In the genomic region with DNA sequence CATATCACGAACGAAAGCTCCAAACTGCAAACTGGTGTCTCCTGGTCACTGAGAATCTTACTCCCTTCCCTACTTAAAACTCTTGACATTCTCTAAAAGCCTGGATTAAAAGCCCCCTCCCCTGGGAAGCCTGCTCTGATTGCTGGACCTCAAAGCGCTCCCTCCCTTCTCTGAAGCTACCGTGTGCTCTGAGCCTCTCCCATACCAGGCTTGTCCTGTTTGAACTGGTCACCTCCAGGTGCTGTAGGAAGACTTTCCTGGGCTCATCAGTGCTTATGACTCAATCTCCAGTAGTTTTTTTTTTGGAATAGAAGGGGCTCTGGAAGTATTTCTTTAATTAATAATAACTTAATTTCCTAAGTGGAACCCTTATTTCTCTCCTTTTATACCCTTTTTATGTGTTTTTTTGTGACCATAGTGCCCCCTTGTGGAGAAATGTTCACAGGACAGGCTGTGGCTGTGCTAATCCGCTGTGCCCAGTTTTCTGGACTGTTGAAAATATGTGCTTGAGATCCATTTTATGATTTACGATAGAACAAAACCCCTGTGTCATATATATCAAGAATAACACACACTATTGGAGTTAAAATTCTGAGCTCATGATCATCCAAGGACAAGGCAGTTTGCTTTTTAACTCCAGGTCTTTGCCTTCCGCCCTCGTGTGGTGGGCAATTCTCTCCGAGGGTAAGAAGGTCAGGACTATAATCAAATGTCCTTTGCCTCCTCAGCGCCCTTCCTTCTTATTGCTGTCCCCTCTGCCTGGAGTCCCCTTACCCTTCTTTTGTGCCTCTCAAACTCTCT, we compare ENCODE assay signal across 8 cellular contexts. TPM values are rescaled to one million over a fixed set of nuclear protein-coding genes. Genes with fewer than 3 reads are reported as not detected.
DNase-seq lines count a peak whose midpoint lies in the region; ATAC-seq, FAIRE-seq and TF ChIP-seq lines count a peak whose summit lies in the region.

No MANE protein-coding gene starts in this region.

- no peak overlapping the region for H3K27ac Mint-ChIP-seq in activated B cell treated with CpG ODN at 0.5 μM for 24 hours

- ATAC-seq in GM18868 (IDR thresholded peaks at IDR 0.05; ENCODE audit: unreplicated experiment) = peak; percentile 59
- ATAC-seq in activated B cell treated with CpG ODN at 0.5 μM for 24 hours (ENCODE audit: low read depth) = peak; percentile 40
- peak in 6 of 8 donors; percentile 55 to 77 (median 58) for ATAC-seq in heart right ventricle
- peak; percentile 48 to 65 for ATAC-seq in gastrocnemius medialis

- TF ChIP-seq POLR2A in gastrocnemius medialis (IDR thresholded peaks at IDR 0.05) (no peak), GM12891 (IDR thresholded peaks at IDR 0.05; ENCODE audit: low read depth, low read length) (no peak)

- H3K4me3 ChIP-seq in heart right ventricle (no peak overlapping the region), gastrocnemius medialis (no peak overlapping the region)

- in situ Hi-C loops in gastrocnemius medialis (cut with MboI; ENCODE audit: low sequenced_read_pairs in 4 of 4) = loop anchor here in 1 of 4 donors (10.0 to 25.0 kb wide), 2 partner anchors 401 to 634 kb away; no protein-coding TSS in a partner anchor

- TF ChIP-seq CTCF in activated B cell treated with CpG ODN at 0.5 μM for 24 hours (IDR thresholded peaks at IDR 0.05) (no peak), heart right ventricle (IDR thresholded peaks at IDR 0.05) (peak; percentile 69 to 92 (median 83)), gastrocnemius medialis (IDR thresholded peaks at IDR 0.05 in 4 of 5, conservative IDR thresholded peaks at IDR 0.05 in 1 of 5) (peak; percentile 42 to 76 (median 71))

- POLR2A ChIA-PET in activated B cell treated with CpG ODN at 0.5 μM for 24 hours (lab: Charles Lee) = no interaction called here

- H3K4me1 ChIP-seq in heart right ventricle (peaks cover 0 to 3% (median 0%) of the 10 kb centered on the region in 9 donors), gastrocnemius medialis (no peaks in the 10 kb centered on the region)

- H3K9me3 ChIP-seq in heart right ventricle (no peaks in the 10 kb centered on the region), gastrocnemius medialis (no peaks in the 10 kb centered on the region)

- FAIRE-seq in GM12891 (lab: Jason Lieb, UNC) = no peak

- H3K27ac ChIP-seq in heart right ventricle (no peak overlapping the region), gastrocnemius medialis (no peak overlapping the region)

- H3K4me1 Mint-ChIP-seq in activated B cell treated with CpG ODN at 0.5 μM for 24 hours = no peaks in the 10 kb centered on the region

- intact Hi-C loops in activated B cell treated with CpG ODN at 0.5 μM for 24 hours (cut with micrococcal nuclease) = loop anchor here (1.0 kb wide), 1 partner anchor 507 kb away; no protein-coding TSS in a partner anchor
- intact Hi-C loops in heart right ventricle (cut with DNase I) = loop anchor here in 1 of 10 donors (10.0 kb wide), 1 partner anchor 401 kb away; no protein-coding TSS in a partner anchor
- intact Hi-C loops in gastrocnemius medialis (cut with DNase I; ENCODE audit: low total_unique reads) = no loop called here

- no peaks in the 10 kb centered on the region for H3K27me3 Mint-ChIP-seq in activated B cell treated with CpG ODN at 0.5 μM for 24 hours

- WGBS in heart right ventricle, 2 donors = 70 to 77% methylated on average over 10 of the region's 10 CpGs

- H3K27me3 ChIP-seq in heart right ventricle (no peaks in the 10 kb centered on the region), gastrocnemius medialis (no peaks in the 10 kb centered on the region)

- H3K36me3 Mint-ChIP-seq in activated B cell treated with CpG ODN at 0.5 μM for 24 hours (ENCODE audit: low read depth) = no peaks in the 10 kb centered on the region

- H3K4me3 Mint-ChIP-seq in activated B cell treated with CpG ODN at 0.5 μM for 24 hours = no peak overlapping the region

- CTCF ChIA-PET in activated B cell treated with CpG ODN at 0.5 μM for 24 hours (lab: Charles Lee) = interaction anchor here (1.1 to 1.3 kb wide), 2 partner anchors 27 to 34 kb away, joined by 3 read pairs; no protein-coding TSS in a partner anchor

- DNase-seq in CD1c-positive myeloid dendritic cell (ENCODE audit: extremely low spot score) = peak; percentile 37
- DNase-seq in LoVo (ENCODE audit: low spot score) = peak; percentile 32
- DNase-seq in activated B cell treated with CpG ODN at 0.5 μM for 24 hours = no peak
- DNase-seq in heart right ventricle = peak in 1 of 2 donors; percentile 38
- DNase-seq in gastrocnemius medialis = no peak
- no peak for DNase-seq in GM12891 (ENCODE audit: insufficient read length, low spot score)
- DNase-seq in GDM1 (lab: John Stamatoyannopoulos, UW) = no peak

- H3K36me3 ChIP-seq in heart right ventricle = peaks cover 0 to 46% (median 0%) of the 10 kb centered on the region in 9 donors
- H3K36me3 ChIP-seq in gastrocnemius medialis = no peaks in the 10 kb centered on the region

- H3K9me3 Mint-ChIP-seq in activated B cell treated with CpG ODN at 0.5 μM for 24 hours = no peaks in the 10 kb centered on the region

TF ChIP-seq in GM12891, 5 proteins besides CTCF, POLR2A, EP300 and RAD21:
- TF ChIP-seq POU2F2 (IDR thresholded peaks at IDR 0.05; ENCODE audit: low read depth, low read length) (no peak), TAF1 (IDR thresholded peaks at IDR 0.05; ENCODE audit: low read depth, low read length) (no peak), PAX5 (IDR thresholded peaks at IDR 0.05; ENCODE audit: insufficient read depth, low read length, severe bottlenecking) (no peak), SPI1 (IDR thresholded peaks at IDR 0.05; ENCODE audit: low read depth, low read length) (no peak), POLR2AphosphoS5 (IDR thresholded peaks at IDR 0.05; ENCODE audit: low read depth, low read length) (no peak)

RNA-seq across cellular contexts. Expression of gene MTARC1, which starts 16.9 kb away (rescaled TPM):
- 0.37 and 2.2 TPM in 2 replicates for total RNA-seq in activated B cell treated with CpG ODN at 0.5 μM for 24 hours
- 10 to 100 TPM in 4 of 10 donors, 1 to 10 TPM in 6; 4.4 to 24.4 (median 8.4) TPM for total RNA-seq in heart right ventricle
- 10 to 100 TPM in 1 of 2 donors, 1 to 10 TPM in 1; 4.7 to 11.7 TPM for polyA plus RNA-seq in heart right ventricle
- total RNA-seq in gastrocnemius medialis = 1 to 10 TPM; 1.2 to 2.9 (median 1.3) TPM
- not detected for polyA plus RNA-seq in GM12891 (2012; ENCODE audit: low read depth, missing spikeins)

RNA-seq across cellular contexts. Expression of gene MTARC2, which starts 55.5 kb away (rescaled TPM):
- total RNA-seq in activated B cell treated with CpG ODN at 0.5 μM for 24 hours (8.9 and 9.2 TPM in 2 replicates), heart right ventricle (10 to 100 TPM; 16.2 to 32.3 (median 26.6) TPM), gastrocnemius medialis (10 to 100 TPM in 1 of 4 donors, 1 to 10 TPM in 3; 5.8 to 12.0 (median 7.3) TPM)
- 10 to 100 TPM; 13.0 to 30.4 TPM for polyA plus RNA-seq in heart right ventricle
- polyA plus RNA-seq in GM12891 (2012; ENCODE audit: low read depth, missing spikeins) = not detected

Comparison
In these comparisons a context has a peak if more than half of its experiments do, and no peak if none do; other contexts are left out.
1. DNase-seq: peak in CD1c-positive myeloid dendritic cell (single experiment) and LoVo (single experiment); none in activated B cell treated with CpG ODN at 0.5 μM for 24 hours (single experiment), gastrocnemius medialis (0 of 2), GM12891 (single experiment) and GDM1 (single experiment).
2. Peak in every context shown above with its lines, with median percentiles within 50 percentile points of each other: ATAC-seq.